29 cellular contexts compared by ENCODE assay signal in genomic region chr17:50018909-50019308, GRCh38. TPM values are rescaled to one million over a fixed set of nuclear protein-coding genes. Genes with fewer than 3 reads are reported as not detected.
DNase-seq lines count a peak whose midpoint lies in the region; ATAC-seq and TF ChIP-seq lines count a peak whose summit lies in the region.
"Had no signal": no experiment of that assay in that cellular context is flagged by ENCODE, and none has a peak within 500 bp of the region (broad histone marks: within the 10 kb centered on the region; RNA-seq: fewer than 3 reads in every experiment).

No MANE protein-coding gene starts in this region.

- no peak overlapping the region for H4K8ac ChIP-seq in mesenchymal stem cell (ENCODE audit: low read length)

- peaks cover 4% of the 10 kb centered on the region for H3K36me3 Mint-ChIP-seq in chondrocyte (ENCODE audit: low read depth)
- no peaks in the 10 kb centered on the region for H3K36me3 Mint-ChIP-seq in mesothelial cell of epicardium
- H3K36me3 Mint-ChIP-seq in endodermal cell (ENCODE audit: low read depth), result no peaks in the 10 kb centered on the region

- peak overlapping the region; percentile 76 for H3K27ac Mint-ChIP-seq in chondrocyte (ENCODE audit: unreplicated experiment)
- no peak overlapping the region for H3K27ac Mint-ChIP-seq in mesothelial cell of epicardium
- H3K27ac Mint-ChIP-seq in endodermal cell, result no peak overlapping the region
- H3K27ac Mint-ChIP-seq: T-helper 1 cell treated with Interleukin-12 subunit alpha and Interleukin-12 subunit beta and Interleukin-4 antibody, amounts not matched to agents 30 μg/mL and 1 μg/mL, for 36 hours had no signal

- H3K14ac ChIP-seq in mesenchymal stem cell (ENCODE audit: low read length in 2 of 2), result no peak overlapping the region

- no peak overlapping the region for H2AFZ ChIP-seq in mesenchymal stem cell (ENCODE audit: low read depth, low read length)

- H3K4me3 Mint-ChIP-seq in chondrocyte (ENCODE audit: unreplicated experiment) (no peak overlapping the region), mesothelial cell of epicardium (no peak overlapping the region), endodermal cell (no peak overlapping the region)
- H3K4me3 Mint-ChIP-seq: IgD-negative memory B cell; T-helper 1 cell treated with Interleukin-12 subunit alpha and Interleukin-12 subunit beta and Interleukin-4 antibody, amounts not matched to agents 30 μg/mL and 1 μg/mL, for 36 hours had no signal

- H3K4me2 ChIP-seq in mesenchymal stem cell (ENCODE audit: low read length, poor library complexity, severe bottlenecking), result no peak overlapping the region
- H3K4me2 ChIP-seq: A549, KMS-11 had no signal

- H3K9ac ChIP-seq in mesenchymal stem cell (ENCODE audit: low read length) (no peak overlapping the region), endodermal cell (ENCODE audit: extremely low read depth, low read length, poor library complexity, severe bottlenecking) (no peak overlapping the region)
- H3K9ac ChIP-seq: KMS-11 had no signal

- ATAC-seq in sciatic nerve (no peak), GM19452 (IDR thresholded peaks at IDR 0.05; ENCODE audit: unreplicated experiment) (no peak)
- ATAC-seq: A549, Panc1 had no signal

- no peak overlapping the region for H2AK5ac ChIP-seq in mesenchymal stem cell (ENCODE audit: low read length, severe bottlenecking)

- H3K9me3 ChIP-seq in mesenchymal stem cell (ENCODE audit: control insufficient read depth, low read length), result peaks cover 6% of the 10 kb centered on the region
- peaks cover 12% of the 10 kb centered on the region for H3K9me3 ChIP-seq in endodermal cell (ENCODE audit: control insufficient read depth, low read length)

- H3K18ac ChIP-seq in mesenchymal stem cell (ENCODE audit: low read depth in 1 of 2, low read length in 2 of 2), result no peak overlapping the region

- H3K4ac ChIP-seq in mesenchymal stem cell (ENCODE audit: low read depth in 1 of 2, low read length in 2 of 2), result no peak overlapping the region

- H3K23ac ChIP-seq in mesenchymal stem cell (ENCODE audit: low read length in 2 of 2), result no peak overlapping the region

- no peak overlapping the region for H2BK5ac ChIP-seq in mesenchymal stem cell (ENCODE audit: low read depth, low read length, poor library complexity, severe bottlenecking)

- no peaks in the 10 kb centered on the region for H3K27me3 Mint-ChIP-seq in chondrocyte (ENCODE audit: low read depth)
- H3K27me3 Mint-ChIP-seq in mesothelial cell of epicardium (ENCODE audit: low read depth), result peaks cover 5% of the 10 kb centered on the region
- H3K27me3 Mint-ChIP-seq in endodermal cell (ENCODE audit: insufficient read depth), result peaks cover 31% of the 10 kb centered on the region

- no peaks in the 10 kb centered on the region for H3K79me1 ChIP-seq in mesenchymal stem cell (replicated peaks; ENCODE audit: low read length, poor library complexity, severe bottlenecking)

- H3K36me3 ChIP-seq in mesenchymal stem cell (ENCODE audit: control insufficient read depth in 1 of 2, insufficient read depth in 2 of 2, low read depth in 1 of 2, low read length in 2 of 2) (no peaks in the 10 kb centered on the region), endodermal cell (ENCODE audit: control insufficient read depth, insufficient read depth, low read length) (no peaks in the 10 kb centered on the region)
- H3K36me3 ChIP-seq: BE2C, HAP-1 had no signal

- H3K4me1 ChIP-seq in mesenchymal stem cell (ENCODE audit: control insufficient read depth, insufficient read depth, low read depth, low read length), result peaks cover 6% of the 10 kb centered on the region
- no peaks in the 10 kb centered on the region for H3K4me1 ChIP-seq in endodermal cell (ENCODE audit: control insufficient read depth, insufficient read depth, low read length)
- H3K4me1 ChIP-seq: A549, BE2C, HAP-1 had no signal

- H3K9me3 Mint-ChIP-seq in chondrocyte (ENCODE audit: low read depth) (peaks cover 9% of the 10 kb centered on the region), mesothelial cell of epicardium (peaks cover 10% of the 10 kb centered on the region), endodermal cell (peaks cover 14% of the 10 kb centered on the region)

- H4K91ac ChIP-seq in mesenchymal stem cell (ENCODE audit: low read length), result no peak overlapping the region

- H3K4me1 Mint-ChIP-seq in chondrocyte (ENCODE audit: low read depth) (peaks cover 18% of the 10 kb centered on the region), mesothelial cell of epicardium (peaks cover 6% of the 10 kb centered on the region), endodermal cell (no peaks in the 10 kb centered on the region)
- H3K4me1 Mint-ChIP-seq: IgD-negative memory B cell had no signal

- H3K27ac ChIP-seq in mesenchymal stem cell (ENCODE audit: low read length, poor library complexity, severe bottlenecking), result peak overlapping the region; percentile 0
- H3K27ac ChIP-seq in endodermal cell (ENCODE audit: low read depth, low read length), result no peak overlapping the region
- H3K27ac ChIP-seq: A549, KMS-11, RWPE1 had no signal

- no CpG with 5 or more reads among the region's 1 CpG for WGBS in mesenchymal stem cell
- 80 to 96% methylated on average over 1 of the region's 1 CpG for WGBS in endodermal cell (ENCODE audit: insufficient coverage in 1 of 2, insufficient read length in 1 of 2), 2 experiments

- intact Hi-C loops in sciatic nerve (cut with DNase I), result no loop called here

- H3K27me3 ChIP-seq in mesenchymal stem cell (ENCODE audit: control insufficient read depth in 1 of 2, insufficient read depth in 1 of 2, low read length in 2 of 2), result peaks cover 0 to 12% of the 10 kb centered on the region in 2 experiments
- H3K27me3 ChIP-seq in endodermal cell (ENCODE audit: control insufficient read depth, insufficient read depth, low read length, poor library complexity, severe bottlenecking), result peaks cover 5% of the 10 kb centered on the region

- no peak overlapping the region for H2BK12ac ChIP-seq in mesenchymal stem cell (ENCODE audit: low read length in 2 of 2)

- H3K4me3 ChIP-seq in AG10803 (ENCODE audit: low read length) (no peak overlapping the region), mesenchymal stem cell (ENCODE audit: insufficient read depth in 1 of 2, low read depth in 1 of 2, low read length in 2 of 2) (no peak overlapping the region), endodermal cell (ENCODE audit: low read length) (no peak overlapping the region)
- H3K4me3 ChIP-seq: A549, HAP-1 had no signal

- DNase-seq in AG10803 (ENCODE audit: low read depth), result peak; percentile 22
- peak; percentile 31 for DNase-seq in HCEC 1CT
- DNase-seq in chondrocyte (ENCODE audit: low spot score), result no peak
- DNase-seq in mesenchymal stem cell, result no peak
- no peak for DNase-seq in mesothelial cell of epicardium (ENCODE audit: low spot score in 2 of 2, unreplicated experiment in 2 of 2)
- DNase-seq in sciatic nerve (ENCODE audit: low spot score), result no peak
- no peak for DNase-seq in endodermal cell
- DNase-seq: BE2C, Calu3, DMS79 treated with DMSO at 0.1 percent for 48 hours, GOT3, NCI-H1092, NCI-H1417 treated with DMSO at 0.1 percent for 48 hours, NCI-H187, NCI-H2081 treated with DMSO at 0.1 percent for 48 hours, NCI-H446, NCI-H526, NCI-H82, SHP77 treated with DMSO at 0.1 percent for 48 hours, SW 1271 had no signal

- H2BK120ac ChIP-seq in mesenchymal stem cell (ENCODE audit: low read depth, low read length), result no peak overlapping the region

- TF ChIP-seq CTCF in AG10803 (conservative IDR thresholded peaks at IDR 0.05; ENCODE audit: low read length) (no peak), chondrocyte (IDR thresholded peaks at IDR 0.05) (no peak), mesothelial cell of epicardium (IDR thresholded peaks at IDR 0.05; ENCODE audit: unreplicated experiment) (no peak), endodermal cell (conservative IDR thresholded peaks at IDR 0.05) (no peak)

- no peak overlapping the region for H2BK15ac ChIP-seq in mesenchymal stem cell (ENCODE audit: low read depth, poor library complexity, severe bottlenecking)

RNA-seq across cellular contexts. Expression of gene DLX3, which starts 23.9 kb away (rescaled TPM):
- total RNA-seq in chondrocyte, result 0.10 TPM in 1 of 3 replicates, not detected in the others
- polyA plus RNA-seq in mesenchymal stem cell (2013, experiment 1 of 2), result 0.01 TPM
- polyA plus RNA-seq in mesenchymal stem cell (2013, experiment 2 of 2), result not detected
- 5.2 to 7.7 TPM (median 6.6 TPM) in 3 replicates for total RNA-seq in mesothelial cell of epicardium
- 0.22 TPM for total RNA-seq in sciatic nerve
- 1 to 10 TPM in 1 of 2 donors, under 1 TPM in 1; 0.58 to 1.4 TPM for total RNA-seq in endodermal cell
- 1.2 TPM for polyA plus RNA-seq in endodermal cell (2013, experiment 1 of 2)
- polyA plus RNA-seq in endodermal cell (2013, experiment 2 of 2), result 1.5 TPM
- total RNA-seq: Calu3, OCI-LY7 had no signal
- polyA plus RNA-seq: IgD-negative memory B cell had no signal

RNA-seq across cellular contexts. Expression of gene ITGA3, which starts 37.0 kb away (rescaled TPM):
- total RNA-seq in chondrocyte (85.8 to 236 TPM (median 216 TPM) in 3 replicates), mesothelial cell of epicardium (133 to 149 TPM (median 143 TPM) in 3 replicates), sciatic nerve (70.1 TPM), endodermal cell (10 to 100 TPM; 16.6 to 21.7 TPM)
- polyA plus RNA-seq in mesenchymal stem cell (2013, experiment 1 of 2), result 136 TPM
- 138 TPM for polyA plus RNA-seq in mesenchymal stem cell (2013, experiment 2 of 2)
- 12.1 TPM for polyA plus RNA-seq in endodermal cell (2013, experiment 1 of 2)
- polyA plus RNA-seq in endodermal cell (2013, experiment 2 of 2), result 14.6 TPM

RNA-seq across cellular contexts. Expression of gene DLX4, which starts 49.9 kb away (rescaled TPM):
- total RNA-seq in chondrocyte (0.12 TPM in 1 of 3 replicates, not detected in the others), mesothelial cell of epicardium (2.6 to 2.8 TPM (median 2.7 TPM) in 3 replicates), sciatic nerve (not detected), endodermal cell (1 to 10 TPM; 1.6 to 2.1 TPM)
- polyA plus RNA-seq in mesenchymal stem cell (2013, experiment 1 of 2), result 0.14 TPM
- 0.03 TPM for polyA plus RNA-seq in mesenchymal stem cell (2013, experiment 2 of 2)
- polyA plus RNA-seq in endodermal cell (2013, experiment 1 of 2), result 0.64 TPM
- polyA plus RNA-seq in endodermal cell (2013, experiment 2 of 2), result 0.79 TPM
- polyA plus RNA-seq: IgD-negative memory B cell had no signal

Comparison
In these comparisons a context has a peak if more than half of its experiments do, and no peak if none do; other contexts are left out.
1. DNase-seq: peak in AG10803 (single experiment) and HCEC 1CT (single experiment); none in chondrocyte (single experiment), mesenchymal stem cell (single experiment), mesothelial cell of epicardium (0 of 2), sciatic nerve (single experiment) and endodermal cell (single experiment).